ENCODE assay signal across 1 cellular context in genomic region chr6:170130771-170131241, GRCh38.
TF ChIP-seq lines count a peak whose summit lies in the region.

No MANE protein-coding gene starts in this region.

TF ChIP-seq in SK-N-SH, 30 proteins besides CTCF, POLR2A, EP300 and RAD21:
- TF ChIP-seq FOXJ3 (CRISPR knock-in tag; IDR thresholded peaks at IDR 0.05) (no peak), EZH2phosphoT487 (IDR thresholded peaks at IDR 0.05; ENCODE audit: borderline replicate concordance, low read depth) (no peak), TEAD4 (IDR thresholded peaks at IDR 0.05; ENCODE audit: borderline replicate concordance, insufficient read depth) (no peak), ZBTB33 (IDR thresholded peaks at IDR 0.05; ENCODE audit: borderline replicate concordance, low read depth) (no peak), TCF12 (IDR thresholded peaks at IDR 0.05) (no peak), GABPA (IDR thresholded peaks at IDR 0.05; ENCODE audit: low read depth) (no peak)
